14 cellular contexts compared by ENCODE assay signal in the genomic region with DNA sequence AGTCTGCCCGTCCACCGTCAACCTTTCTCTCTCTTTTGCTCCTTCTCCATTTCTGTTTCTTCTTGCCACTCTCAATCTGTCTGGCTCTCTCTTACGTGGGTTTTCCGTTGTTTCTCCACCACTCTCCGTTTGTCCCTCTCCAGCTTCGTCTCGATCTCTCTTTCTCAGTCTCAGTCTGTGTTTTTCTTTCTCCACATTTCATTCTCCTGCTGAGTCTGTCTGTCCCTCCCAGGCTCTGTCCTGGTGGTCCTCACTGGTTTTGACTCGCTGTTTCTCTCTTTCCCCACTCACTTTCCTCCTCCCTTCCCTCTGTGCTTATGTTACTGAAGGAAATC.
DNase-seq lines count a peak whose midpoint lies in the region; ATAC-seq, FAIRE-seq and TF ChIP-seq lines count a peak whose summit lies in the region.
"Had no signal": no experiment of that assay in that cellular context is flagged by ENCODE, and none has a peak within 500 bp of the region (broad histone marks: within the 10 kb centered on the region; RNA-seq: fewer than 3 reads in every experiment).

No MANE protein-coding gene starts in this region.

- 23 to 25% methylated on average over 8 of the region's 8 CpGs for WGBS in heart right ventricle, 2 donors
- WGBS in urinary bladder: 31% methylated on average over 8 of the region's 8 CpGs

- dilution Hi-C loops in endothelial cell of umbilical vein (cut with MboI; ENCODE audit: extremely low pct_ligation_motif_present, low sequenced_read_pairs): no loop called here

- no peaks in the 10 kb centered on the region for H3K79me2 ChIP-seq in endothelial cell of umbilical vein (ENCODE audit: control insufficient read depth, insufficient read depth, low read length)

- H3K4me3 ChIP-seq in heart right ventricle (peak overlapping the region in 5 of 10 donors; percentile 0 to 18 (median 11)), endothelial cell of umbilical vein (replicated peaks in 1 of 3; ENCODE audit: insufficient read depth in 1 of 3, low read depth in 1 of 3, low read length in 3 of 3) (peak overlapping the region in 2 of 3 experiments; percentile 14 to 15), urinary bladder (ENCODE audit: low read depth, low read length) (no peak overlapping the region)
- H3K4me3 ChIP-seq: adrenal gland, right lobe of liver had no signal

- TF ChIP-seq POLR2A in endothelial cell of umbilical vein (IDR thresholded peaks at IDR 0.05; ENCODE audit: low read depth, low read length): no peak

- ATAC-seq in heart right ventricle (peak in 2 of 8 donors; percentile 7 to 9), left cardiac atrium (no peak)

- POLR2A ChIA-PET in endothelial cell of umbilical vein (lab: Charles Lee): interaction anchor here (1.6 kb wide), 1 partner anchor 75 kb away, joined by 3 read pairs; no protein-coding TSS in a partner anchor

- TF ChIP-seq CTCF in heart right ventricle (IDR thresholded peaks at IDR 0.05): no peak
- no peak for TF ChIP-seq CTCF in endothelial cell of umbilical vein (IDR thresholded peaks at IDR 0.05; ENCODE audit: extremely low read depth in 1 of 2, insufficient read depth in 1 of 2, low read depth in 1 of 2, low read length in 2 of 2)
- no peak for TF ChIP-seq CTCF in nephron progenitor cell (IDR thresholded peaks at IDR 0.05)

- H3K27me3 ChIP-seq in heart right ventricle (peaks cover 0 to 3% (median 0%) of the 10 kb centered on the region in 7 donors), endothelial cell of umbilical vein (ENCODE audit: control insufficient read depth in 2 of 2, insufficient read depth in 2 of 2, low read length in 2 of 2) (peaks cover 0 to 2% of the 10 kb centered on the region in 2 experiments)
- H3K27me3 ChIP-seq: adrenal gland, right lobe of liver had no signal

- no peaks in the 10 kb centered on the region for H3K9me1 ChIP-seq in endothelial cell of umbilical vein (replicated peaks; ENCODE audit: control insufficient read depth, extremely low read depth, insufficient read depth, low read length)

- H3K9me3 ChIP-seq in heart right ventricle (no peaks in the 10 kb centered on the region), endothelial cell of umbilical vein (replicated peaks; ENCODE audit: control insufficient read depth, insufficient read depth, low read length) (no peaks in the 10 kb centered on the region)
- H3K9me3 ChIP-seq: adrenal gland, right lobe of liver had no signal

- H3K27ac Mint-ChIP-seq in nephron progenitor cell: peak overlapping the region; percentile 99

- H3K4me1 Mint-ChIP-seq in nephron progenitor cell: peaks cover 57% of the 10 kb centered on the region

- no peaks in the 10 kb centered on the region for H4K20me1 ChIP-seq in endothelial cell of umbilical vein (replicated peaks; ENCODE audit: control insufficient read depth, extremely low read depth, insufficient read depth, low read length)

- intact Hi-C loops in heart right ventricle (cut with DNase I): loop anchor here in 5 of 10 donors (2.0 to 10.0 kb wide), 4 partner anchors 139 to 239 kb away; no protein-coding TSS in a partner anchor
- intact Hi-C loops in left cardiac atrium (cut with DNase I): loop anchor here in 1 of 2 donors (10.0 kb wide), 1 partner anchor 129 kb away; no protein-coding TSS in a partner anchor
- intact Hi-C loops in endothelial cell of umbilical vein (cut with micrococcal nuclease): loop anchor here (1.0 to 5.0 kb wide), 2 partner anchors 72 to 459 kb away; no protein-coding TSS in a partner anchor

- H3K4me3 Mint-ChIP-seq in nephron progenitor cell: peak overlapping the region; percentile 33

- peak overlapping the region; percentile 56 for H3K4me2 ChIP-seq in endothelial cell of umbilical vein (ENCODE audit: insufficient read depth, low read length)

- CTCF ChIA-PET in endothelial cell of umbilical vein (lab: Charles Lee): no interaction called here

- peaks cover 7% of the 10 kb centered on the region for H3K27me3 Mint-ChIP-seq in nephron progenitor cell (ENCODE audit: low read depth, poor library complexity)

- no peaks in the 10 kb centered on the region for H3K36me3 Mint-ChIP-seq in nephron progenitor cell (ENCODE audit: low read depth)

- peak overlapping the region; percentile 88 for H3K9ac ChIP-seq in endothelial cell of umbilical vein (replicated peaks; ENCODE audit: extremely low read depth, insufficient read depth, low read length)

- no peak for DNase-seq in heart right ventricle
- DNase-seq in left cardiac atrium: no peak
- DNase-seq in endothelial cell of umbilical vein (ENCODE audit: low read depth, low spot score): no peak
- DNase-seq in nephron progenitor cell: no peak
- DNase-seq in DMS153 treated with DMSO at 0.1 percent for 48 hours (lab: John Stamatoyannopoulos, UW; ENCODE audit: unreplicated experiment): no peak
- DNase-seq in NCI-H510A (lab: John Stamatoyannopoulos, UW): no peak
- no peak for DNase-seq in NCI-H2196 (lab: John Stamatoyannopoulos, UW; ENCODE audit: unreplicated experiment)
- DNase-seq: DMS 273 treated with DMSO at 0.1 percent for 48 hours, NCI-H1092 had no signal

- BruUV-seq in endothelial cell of umbilical vein (replicated peaks; lab: Mats Ljungman, UMichigan): no TSS peak

- H3K27ac ChIP-seq in heart right ventricle (peak overlapping the region; percentile 51 to 89 (median 82)), endothelial cell of umbilical vein (ENCODE audit: insufficient read depth, low read depth, low read length) (peak overlapping the region; percentile 96), urinary bladder (ENCODE audit: low read depth) (peak overlapping the region; percentile 14)

- no peaks in the 10 kb centered on the region for H3K36me3 ChIP-seq in heart right ventricle
- H3K36me3 ChIP-seq in endothelial cell of umbilical vein (ENCODE audit: control insufficient read depth in 2 of 2, extremely low read depth in 1 of 2, insufficient read depth in 2 of 2, low read length in 2 of 2): no peaks in the 10 kb centered on the region
- H3K36me3 ChIP-seq in urinary bladder (ENCODE audit: insufficient read depth): no peaks in the 10 kb centered on the region
- H3K36me3 ChIP-seq: adrenal gland, right lobe of liver had no signal

- H3K4me1 ChIP-seq in heart right ventricle: peaks cover 11 to 24% (median 23%) of the 10 kb centered on the region in 9 donors
- H3K4me1 ChIP-seq in endothelial cell of umbilical vein (ENCODE audit: control insufficient read depth, extremely low read depth, insufficient read depth, low read length): peaks cover 17% of the 10 kb centered on the region
- H3K4me1 ChIP-seq in urinary bladder (ENCODE audit: insufficient read depth): peaks cover 1% of the 10 kb centered on the region
- H3K4me1 ChIP-seq: right lobe of liver had no signal

- no peaks in the 10 kb centered on the region for H3K9me3 Mint-ChIP-seq in nephron progenitor cell

- FAIRE-seq in endothelial cell of umbilical vein (lab: Jason Lieb, UNC): no peak
- FAIRE-seq: A204.1, GM12891 had no signal

- peak overlapping the region; percentile 48 for H2AFZ ChIP-seq in endothelial cell of umbilical vein (ENCODE audit: low read depth, low read length)

TF ChIP-seq in endothelial cell of umbilical vein, 7 proteins besides CTCF, POLR2A, EP300 and RAD21:
- TF ChIP-seq, protein P1, sequence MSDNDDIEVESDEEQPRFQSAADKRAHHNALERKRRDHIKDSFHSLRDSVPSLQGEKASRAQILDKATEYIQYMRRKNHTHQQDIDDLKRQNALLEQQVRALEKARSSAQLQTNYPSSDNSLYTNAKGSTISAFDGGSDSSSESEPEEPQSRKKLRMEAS (IDR thresholded peaks at IDR 0.05; ENCODE audit: insufficient read depth, insufficient read length): no peak
- no peak for TF ChIP-seq GATA2 (IDR thresholded peaks at IDR 0.05; ENCODE audit: insufficient read depth, insufficient read length, low read depth, low read length)
- TF ChIP-seq POLR2AphosphoS5 (IDR thresholded peaks at IDR 0.05; ENCODE audit: insufficient read depth, low read depth, low read length): no peak
- TF ChIP-seq JUN (IDR thresholded peaks at IDR 0.05; ENCODE audit: borderline replicate concordance, insufficient read depth, insufficient read length, low read depth): no peak
- TF ChIP-seq FOS (IDR thresholded peaks at IDR 0.05; ENCODE audit: borderline replicate concordance, insufficient read depth, low read length): no peak
- TF ChIP-seq EZH2 (IDR thresholded peaks at IDR 0.05; ENCODE audit: borderline replicate concordance, low read depth, low read length, severe bottlenecking): no peak
- TF ChIP-seq MYC (IDR thresholded peaks at IDR 0.05; ENCODE audit: low read depth, low read length): no peak

Comparison
In these comparisons a context has a peak if more than half of its experiments do, and no peak if none do; other contexts are left out.
1. H3K27ac ChIP-seq: peak in every context shown above with its lines; median percentile 96 in endothelial cell of umbilical vein; 82 in heart right ventricle; 14 in urinary bladder.